23 cellular contexts compared by ENCODE assay signal in the genomic region with DNA sequence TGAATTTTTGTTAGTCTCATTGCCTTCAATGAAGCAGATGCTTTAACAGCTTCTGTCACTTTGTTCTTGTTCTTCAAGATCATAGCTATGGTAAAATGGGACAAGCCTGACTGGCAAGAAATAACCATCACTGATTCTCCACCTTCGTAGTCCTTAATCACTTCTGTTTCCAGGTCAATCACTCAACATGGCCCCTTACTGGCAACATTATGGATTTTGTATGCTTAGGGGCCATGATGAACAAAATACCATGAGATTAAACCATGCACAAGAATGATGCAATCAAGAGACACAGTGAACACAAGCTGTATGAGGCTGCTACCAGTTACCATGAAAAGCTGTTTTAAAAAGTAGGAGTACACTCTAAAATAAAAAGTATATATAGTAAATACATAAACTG. TPM values are rescaled to one million over a fixed set of nuclear protein-coding genes. Genes with fewer than 3 reads are reported as not detected.
DNase-seq lines count a peak whose midpoint lies in the region; ATAC-seq and TF ChIP-seq lines count a peak whose summit lies in the region.
"Had no signal": no experiment of that assay in that cellular context is flagged by ENCODE, and none has a peak within 500 bp of the region (broad histone marks: within the 10 kb centered on the region; RNA-seq: fewer than 3 reads in every experiment).

No MANE protein-coding gene starts in this region.

- BruUV-seq in OCI-LY7 (replicated peaks; lab: Mats Ljungman, UMichigan) = no TSS peak

- ATAC-seq in GM18867 (IDR thresholded peaks at IDR 0.05; ENCODE audit: unreplicated experiment) = no peak
- ATAC-seq: gastrocnemius medialis had no signal

- no peak for TF ChIP-seq CTCF in OCI-LY7 (conservative IDR thresholded peaks at IDR 0.05; ENCODE audit: low read length)
- no peak for TF ChIP-seq CTCF in brain (conservative IDR thresholded peaks at IDR 0.05)
- TF ChIP-seq CTCF in osteocyte (IDR thresholded peaks at IDR 0.05) = no peak

- H3K4me1 ChIP-seq in OCI-LY7 (ENCODE audit: insufficient read depth, low read length, poor library complexity, severe bottlenecking) = no peaks in the 10 kb centered on the region
- H3K4me1 ChIP-seq: breast epithelium, gastrocnemius medialis, prostate gland, uterus had no signal

- peaks cover 100% of the 10 kb centered on the region for H3K36me3 ChIP-seq in OCI-LY7 (ENCODE audit: insufficient read depth, low read length)
- H3K36me3 ChIP-seq: breast epithelium, prostate gland, uterus had no signal

- no peaks in the 10 kb centered on the region for H3K9me3 Mint-ChIP-seq in activated T-cell treated with anti-CD3 and anti-CD28 coated beads, Interleukin-2, amount 50 U/mL, for 24 hours
- H3K9me3 Mint-ChIP-seq in brain = no peaks in the 10 kb centered on the region
- H3K9me3 Mint-ChIP-seq in osteocyte (ENCODE audit: unreplicated experiment) = no peaks in the 10 kb centered on the region
- H3K9me3 Mint-ChIP-seq: HFFc6, mesothelial cell of epicardium had no signal

- H2AFZ ChIP-seq in OCI-LY7 (ENCODE audit: low read length) = no peak overlapping the region

- intact Hi-C loops in OCI-LY7 (cut with micrococcal nuclease; ENCODE audit: unreplicated experiment) = no loop called here

- CTCF ChIA-PET in OCI-LY7 (lab: Charles Lee; ENCODE audit: unreplicated experiment) = no interaction called here

- POLR2A ChIA-PET in OCI-LY7 (lab: Charles Lee) = interaction anchor here (0.7 to 1.3 kb wide), 3 partner anchors 9 to 104 kb away, joined by 4 to 6 read pairs (median 4); a partner anchor contains a TSS

- H3K36me3 Mint-ChIP-seq in activated T-cell treated with anti-CD3 and anti-CD28 coated beads, Interleukin-2, amount 50 U/mL, for 24 hours (ENCODE audit: low read depth) = peaks cover 95% of the 10 kb centered on the region
- H3K36me3 Mint-ChIP-seq in brain (peaks cover 84% of the 10 kb centered on the region), osteocyte (ENCODE audit: unreplicated experiment) (peaks cover 50% of the 10 kb centered on the region)

- DNase-seq in activated T-cell treated with anti-CD3 and anti-CD28 coated beads, Interleukin-2, amount 50 U/mL, for 24 hours = no peak
- DNase-seq in activated T-cell treated with anti-CD3 and anti-CD28 coated beads, Interleukin-2, amount 50 U/mL, for 48 hours = no peak
- DNase-seq in OCI-LY7 (ENCODE audit: low spot score) (no peak), osteocyte (ENCODE audit: extremely low spot score, unreplicated experiment) (no peak), AML-193 (lab: John Stamatoyannopoulos, UW) (no peak), NCI-H187 treated with DMSO at 0.1 percent for 48 hours (lab: John Stamatoyannopoulos, UW) (no peak)
- DNase-seq: ACHN; activated CD4-positive, alpha-beta T cell treated with anti-CD3 and anti-CD28 coated beads for 1 hour; dermis blood vessel endothelial cell; DMS53; gastrocnemius medialis; HFFc6; NCI-H774; SHP77 treated with DMSO at 0.1 percent for 48 hours; stimulated activated CD4-positive, alpha-beta T cell treated with anti-CD3 and anti-CD28 coated beads, Interleukin-4, amount 100 ng/mL, for 1 hour; T-helper 2 cell; uterus had no signal

- peak overlapping the region; percentile 36 for H3K27ac ChIP-seq in OCI-LY7 (ENCODE audit: low read depth, low read length, poor library complexity, severe bottlenecking)
- H3K27ac ChIP-seq: breast epithelium, gastrocnemius medialis, prostate gland, skin epidermis, uterus had no signal

- no peaks in the 10 kb centered on the region for H3K9me3 ChIP-seq in OCI-LY7 (ENCODE audit: low read length)
- H3K9me3 ChIP-seq: breast epithelium, gastrocnemius medialis, prostate gland, uterus had no signal

- no peak overlapping the region for H3K4me2 ChIP-seq in OCI-LY7 (ENCODE audit: low read length)

- no peak overlapping the region for H3K4me3 Mint-ChIP-seq in activated T-cell treated with anti-CD3 and anti-CD28 coated beads, Interleukin-2, amount 50 U/mL, for 24 hours
- H3K4me3 Mint-ChIP-seq in brain (no peak overlapping the region), osteocyte (ENCODE audit: unreplicated experiment) (no peak overlapping the region)
- H3K4me3 Mint-ChIP-seq: HFFc6, mesothelial cell of epicardium had no signal

- peaks cover 28% of the 10 kb centered on the region for H3K4me1 Mint-ChIP-seq in activated T-cell treated with anti-CD3 and anti-CD28 coated beads, Interleukin-2, amount 50 U/mL, for 24 hours (ENCODE audit: low read depth)
- peaks cover 22% of the 10 kb centered on the region for H3K4me1 Mint-ChIP-seq in brain
- H3K4me1 Mint-ChIP-seq in osteocyte (ENCODE audit: unreplicated experiment) = peaks cover 4% of the 10 kb centered on the region

- H3K79me2 ChIP-seq in OCI-LY7 (ENCODE audit: insufficient read depth, low read depth, low read length) = peaks cover 63% of the 10 kb centered on the region

- H3K9me2 ChIP-seq in OCI-LY7 (ENCODE audit: insufficient read depth, low read length) = no peaks in the 10 kb centered on the region

- H3K4me3 ChIP-seq in OCI-LY7 (ENCODE audit: low read depth, low read length, poor library complexity, severe bottlenecking) = no peak overlapping the region
- H3K4me3 ChIP-seq: breast epithelium, gastrocnemius medialis, prostate gland, skin epidermis, uterus had no signal

- H3K27me3 Mint-ChIP-seq in activated T-cell treated with anti-CD3 and anti-CD28 coated beads, Interleukin-2, amount 50 U/mL, for 24 hours = no peaks in the 10 kb centered on the region
- H3K27me3 Mint-ChIP-seq in brain (no peaks in the 10 kb centered on the region), osteocyte (ENCODE audit: unreplicated experiment) (no peaks in the 10 kb centered on the region)

- H3K27ac Mint-ChIP-seq in activated T-cell treated with anti-CD3 and anti-CD28 coated beads, Interleukin-2, amount 50 U/mL, for 24 hours = peak overlapping the region; percentile 14
- H3K27ac Mint-ChIP-seq in brain (peak overlapping the region in 4 of 5 experiments; percentile 21 to 81 (median 36)), osteocyte (ENCODE audit: unreplicated experiment) (peak overlapping the region; percentile 46)
- H3K27ac Mint-ChIP-seq: HFFc6, mesothelial cell of epicardium had no signal

- H4K20me1 ChIP-seq in OCI-LY7 (ENCODE audit: insufficient read depth, low read length) = peaks cover 35% of the 10 kb centered on the region

RNA-seq across cellular contexts. Expression of a gene that starts 32.8 kb away (rescaled TPM):
- 51.5 and 58.6 TPM in 2 replicates for total RNA-seq in OCI-LY7 (2014; rRNA removed; shearing (Covaris generic))
- total RNA-seq in OCI-LY7 (2022) = 94.9 and 105 TPM in 2 replicates
- 75.7 TPM for polyA plus RNA-seq in brain (ENCODE audit: insufficient read depth, low read depth, low replicate concordance)
- total RNA-seq in osteocyte = 67.4 and 79.6 TPM in 2 replicates

RNA-seq across cellular contexts. Expression of a gene that starts 59.9 kb away (rescaled TPM):
- total RNA-seq in OCI-LY7 (2014; rRNA removed; shearing (Covaris generic)) = 60.2 and 70.1 TPM in 2 replicates
- total RNA-seq in OCI-LY7 (2022) (68.2 and 71.2 TPM in 2 replicates), osteocyte (32.7 and 37.7 TPM in 2 replicates)
- polyA plus RNA-seq in brain (ENCODE audit: insufficient read depth, low read depth, low replicate concordance) = 29.4 TPM
